ENCODE assay signal across 27 cellular contexts in genomic region chr1:32780628-32781267, GRCh38. TPM values are rescaled to one million over a fixed set of nuclear protein-coding genes. Genes with fewer than 3 reads are reported as not detected.
DNase-seq lines count a peak whose midpoint lies in the region; ATAC-seq and TF ChIP-seq lines count a peak whose summit lies in the region.
"Had no signal": no experiment of that assay in that cellular context is flagged by ENCODE, and none has a peak within 500 bp of the region (broad histone marks: within the 10 kb centered on the region; RNA-seq: fewer than 3 reads in every experiment).

No MANE protein-coding gene starts in this region.

- no peak overlapping the region for H3K4me3 Mint-ChIP-seq in activated naive CD4-positive, alpha-beta T cell treated with anti-CD3 and anti-CD28 coated beads, Interleukin-2, amount 50 U/mL, for 24 hours
- no peak overlapping the region for H3K4me3 Mint-ChIP-seq in activated naive CD4-positive, alpha-beta T cell treated with anti-CD3 and anti-CD28 coated beads, Interleukin-2, amount 10 ng/mL, durations not matched to agents 7 days and 5 days
- H3K4me3 Mint-ChIP-seq: B cell; central memory CD8-positive, alpha-beta T cell; IgD-negative memory B cell; neural progenitor cell; T-helper 17 cell had no signal

- no peaks in the 10 kb centered on the region for H3K4me1 Mint-ChIP-seq in activated naive CD4-positive, alpha-beta T cell treated with anti-CD3 and anti-CD28 coated beads, Interleukin-2, amount 50 U/mL, for 24 hours
- peaks cover 3% of the 10 kb centered on the region for H3K4me1 Mint-ChIP-seq in activated naive CD4-positive, alpha-beta T cell treated with anti-CD3 and anti-CD28 coated beads, Interleukin-2, amount 10 ng/mL, durations not matched to agents 7 days and 5 days
- H3K4me1 Mint-ChIP-seq: B cell, IgD-negative memory B cell, neural progenitor cell had no signal

- H3K4me3 ChIP-seq in astrocyte of the cerebellum (ENCODE audit: low read depth, low read length) (no peak overlapping the region), upper lobe of right lung (no peak overlapping the region), smooth muscle cell (no peak overlapping the region)
- H3K4me3 ChIP-seq: esophagus muscularis mucosa, neural progenitor cell, SJSA1, tibial artery had no signal

- H3K79me2 ChIP-seq in smooth muscle cell (ENCODE audit: low read depth) = no peaks in the 10 kb centered on the region

- no peaks in the 10 kb centered on the region for H3K9me3 Mint-ChIP-seq in activated naive CD4-positive, alpha-beta T cell treated with anti-CD3 and anti-CD28 coated beads, Interleukin-2, amount 50 U/mL, for 24 hours
- no peaks in the 10 kb centered on the region for H3K9me3 Mint-ChIP-seq in activated naive CD4-positive, alpha-beta T cell treated with anti-CD3 and anti-CD28 coated beads, Interleukin-2, amount 10 ng/mL, durations not matched to agents 7 days and 5 days
- H3K9me3 Mint-ChIP-seq: central memory CD8-positive, alpha-beta T cell; IgD-negative memory B cell; neural progenitor cell had no signal

- no peak overlapping the region for H3K4me2 ChIP-seq in smooth muscle cell
- H3K4me2 ChIP-seq: neural progenitor cell had no signal

- CTCF ChIA-PET in activated naive CD4-positive, alpha-beta T cell treated with anti-CD3 and anti-CD28 coated beads, Interleukin-2, amount 10 ng/mL, durations not matched to agents 7 days and 5 days (lab: Charles Lee) = interaction anchor here (0.7 kb wide), 1 partner anchor 8 kb away, joined by 3 read pairs; no protein-coding TSS in a partner anchor

- no peak for DNase-seq in activated naive CD4-positive, alpha-beta T cell treated with anti-CD3 and anti-CD28 coated beads, Interleukin-2, amount 10 ng/mL, durations not matched to agents 7 days and 5 days
- DNase-seq in astrocyte of the cerebellum (ENCODE audit: low read depth) (peak; percentile 32), foreskin keratinocyte (peak; percentile 79 to 83), upper lobe of right lung (no peak), activated gamma-delta T cell treated with Interleukin-2 at 50 U/mL for 16 hours (no peak), smooth muscle cell (lab: John Stamatoyannopoulos, UW; ENCODE audit: unreplicated experiment) (no peak), GM13977 (ENCODE audit: low spot score) (no peak)
- DNase-seq: 8988T; activated CD4-positive, alpha-beta T cell treated with anti-CD3 and anti-CD28 coated beads, Interleukin-2, amount 50 U/mL, for 1 hour; activated CD8-positive, alpha-beta memory T cell treated with anti-CD3 and anti-CD28 coated beads, Interleukin-2, amount 50 U/mL, for 48 hours; activated effector memory CD4-positive, alpha-beta T cell treated with Interleukin-2 at 50 U/mL for 16 hours; NCI-H1694 treated with DMSO at 0.1 percent for 48 hours; NCI-H2227 treated with DMSO at 0.1 percent for 48 hours; NCI-H82; OCI-M1; stimulated activated CD4-positive, alpha-beta T cell treated with anti-CD3 and anti-CD28 coated beads, Interleukin-2, amount 100 ng/mL, for 24 hours; stimulated activated naive CD4-positive, alpha-beta T cell; T-helper 17 cell; tibial artery; WERI-Rb-1 had no signal

- H2AFZ ChIP-seq in smooth muscle cell (ENCODE audit: low read depth) = no peak overlapping the region
- H2AFZ ChIP-seq: neural progenitor cell had no signal

- peak overlapping the region; percentile 20 for H3K27ac ChIP-seq in foreskin keratinocyte
- H3K27ac ChIP-seq in upper lobe of right lung = peak overlapping the region; percentile 5
- H3K27ac ChIP-seq in smooth muscle cell (ENCODE audit: low read depth) = no peak overlapping the region
- H3K27ac ChIP-seq: esophagus muscularis mucosa, neural progenitor cell, SJSA1, tibial artery, WERI-Rb-1 had no signal

- no peak overlapping the region for H3K9ac ChIP-seq in smooth muscle cell (ENCODE audit: low read depth)
- H3K9ac ChIP-seq: neural progenitor cell had no signal

- no peaks in the 10 kb centered on the region for H3K27me3 Mint-ChIP-seq in activated naive CD4-positive, alpha-beta T cell treated with anti-CD3 and anti-CD28 coated beads, Interleukin-2, amount 50 U/mL, for 24 hours
- no peaks in the 10 kb centered on the region for H3K27me3 Mint-ChIP-seq in activated naive CD4-positive, alpha-beta T cell treated with anti-CD3 and anti-CD28 coated beads, Interleukin-2, amount 10 ng/mL, durations not matched to agents 7 days and 5 days
- H3K27me3 Mint-ChIP-seq: B cell; central memory CD8-positive, alpha-beta T cell; IgD-negative memory B cell; T-helper 17 cell had no signal

- H3K9me3 ChIP-seq in upper lobe of right lung (no peaks in the 10 kb centered on the region), smooth muscle cell (replicated peaks; ENCODE audit: low read depth) (no peaks in the 10 kb centered on the region)
- H3K9me3 ChIP-seq: esophagus muscularis mucosa, SJSA1, tibial artery had no signal

- H3K4me1 ChIP-seq in foreskin keratinocyte (peaks cover 10% of the 10 kb centered on the region), upper lobe of right lung (peaks cover 3% of the 10 kb centered on the region), smooth muscle cell (ENCODE audit: low read depth) (no peaks in the 10 kb centered on the region)
- H3K4me1 ChIP-seq: neural progenitor cell, tibial artery had no signal

- ATAC-seq in foreskin keratinocyte (peak; percentile 57), upper lobe of right lung (no peak)
- ATAC-seq: T-helper 17 cell had no signal

- H4K20me1 ChIP-seq in smooth muscle cell (ENCODE audit: low read depth) = no peaks in the 10 kb centered on the region

- peak overlapping the region; percentile 62 for H3K27ac Mint-ChIP-seq in activated naive CD4-positive, alpha-beta T cell treated with anti-CD3 and anti-CD28 coated beads, Interleukin-2, amount 50 U/mL, for 24 hours
- no peak overlapping the region for H3K27ac Mint-ChIP-seq in activated naive CD4-positive, alpha-beta T cell treated with anti-CD3 and anti-CD28 coated beads, Interleukin-2, amount 10 ng/mL, durations not matched to agents 7 days and 5 days
- H3K27ac Mint-ChIP-seq: B cell, IgD-negative memory B cell, neural progenitor cell, T-helper 17 cell had no signal

- H3K36me3 Mint-ChIP-seq in activated naive CD4-positive, alpha-beta T cell treated with anti-CD3 and anti-CD28 coated beads, Interleukin-2, amount 50 U/mL, for 24 hours = peaks cover 14% of the 10 kb centered on the region
- peaks cover 58% of the 10 kb centered on the region for H3K36me3 Mint-ChIP-seq in activated naive CD4-positive, alpha-beta T cell treated with anti-CD3 and anti-CD28 coated beads, Interleukin-2, amount 10 ng/mL, durations not matched to agents 7 days and 5 days

- no peaks in the 10 kb centered on the region for H3K27me3 ChIP-seq in foreskin keratinocyte
- H3K27me3 ChIP-seq in upper lobe of right lung = no peaks in the 10 kb centered on the region
- H3K27me3 ChIP-seq in smooth muscle cell (ENCODE audit: low read depth) = no peaks in the 10 kb centered on the region
- H3K27me3 ChIP-seq: esophagus muscularis mucosa, neural progenitor cell, SJSA1, tibial artery had no signal

- intact Hi-C loops in upper lobe of right lung (cut with DNase I) = no loop called here

- in situ Hi-C loops in astrocyte of the cerebellum (cut with HindIII; ENCODE audit: low sequenced_read_pairs) = loop anchor here (5.0 kb wide), 1 partner anchor 68 kb away; no protein-coding TSS in a partner anchor
- in situ Hi-C loops in GM13977 (cut with MboI; ENCODE audit: low pct_unique_long_range_greater_than_20kb, low sequenced_read_pairs, unreplicated experiment) = no loop called here

- TF ChIP-seq CTCF in astrocyte of the cerebellum (IDR thresholded peaks at IDR 0.05; ENCODE audit: low read depth, low read length, missing control alignments) = no peak
- TF ChIP-seq CTCF in foreskin keratinocyte (conservative IDR thresholded peaks at IDR 0.05) = no peak
- no peak for TF ChIP-seq CTCF in upper lobe of right lung (IDR thresholded peaks at IDR 0.05)
- TF ChIP-seq CTCF in smooth muscle cell (IDR thresholded peaks at IDR 0.05; ENCODE audit: borderline replicate concordance, insufficient read depth, poor library complexity, severe bottlenecking) = no peak
- TF ChIP-seq CTCF in GM13977 (IDR thresholded peaks at IDR 0.05; ENCODE audit: extremely low read depth, insufficient read depth, missing control alignments) = no peak

- 89% methylated on average over 8 of the region's 8 CpGs for WGBS in smooth muscle cell (ENCODE audit: low lambda C conversion rate)

- H3K36me3 ChIP-seq in upper lobe of right lung (peaks cover 97% of the 10 kb centered on the region), smooth muscle cell (ENCODE audit: low read depth) (peaks cover 20% of the 10 kb centered on the region)

- H3F3A ChIP-seq in smooth muscle cell (ENCODE audit: low read depth) = peaks cover 14% of the 10 kb centered on the region

RNA-seq across cellular contexts. Expression of gene YARS1, which starts 36.4 kb away (rescaled TPM):
- total RNA-seq in foreskin keratinocyte (119 and 130 TPM in 2 replicates), upper lobe of right lung (111 TPM), smooth muscle cell (52.1 and 56.5 TPM in 2 replicates)
- polyA plus RNA-seq in foreskin keratinocyte (95.9 and 107 TPM in 2 replicates), smooth muscle cell (82.9 and 96.9 TPM in 2 replicates)

RNA-seq across cellular contexts. Expression of gene S100PBP, which starts 36.7 kb away (rescaled TPM):
- total RNA-seq in foreskin keratinocyte (27.6 and 28.6 TPM in 2 replicates), upper lobe of right lung (34.9 TPM), smooth muscle cell (39.1 and 39.7 TPM in 2 replicates)
- polyA plus RNA-seq in foreskin keratinocyte (8.1 and 12.4 TPM in 2 replicates), smooth muscle cell (13.1 and 22.1 TPM in 2 replicates)

Comparison
In these comparisons a context has a peak if more than half of its experiments do, and no peak if none do; other contexts are left out.
1. DNase-seq: peak in astrocyte of the cerebellum (single experiment) and foreskin keratinocyte (2 of 2); none in activated naive CD4-positive, alpha-beta T cell treated with anti-CD3 and anti-CD28 coated beads, Interleukin-2, amount 10 ng/mL, durations not matched to agents 7 days and 5 days (single experiment), upper lobe of right lung (single experiment), activated gamma-delta T cell treated with Interleukin-2 at 50 U/mL for 16 hours (single experiment), smooth muscle cell (single experiment) and GM13977 (single experiment).